Comparison of ENCODE assay signal across 9 cellular contexts in the genomic region with DNA sequence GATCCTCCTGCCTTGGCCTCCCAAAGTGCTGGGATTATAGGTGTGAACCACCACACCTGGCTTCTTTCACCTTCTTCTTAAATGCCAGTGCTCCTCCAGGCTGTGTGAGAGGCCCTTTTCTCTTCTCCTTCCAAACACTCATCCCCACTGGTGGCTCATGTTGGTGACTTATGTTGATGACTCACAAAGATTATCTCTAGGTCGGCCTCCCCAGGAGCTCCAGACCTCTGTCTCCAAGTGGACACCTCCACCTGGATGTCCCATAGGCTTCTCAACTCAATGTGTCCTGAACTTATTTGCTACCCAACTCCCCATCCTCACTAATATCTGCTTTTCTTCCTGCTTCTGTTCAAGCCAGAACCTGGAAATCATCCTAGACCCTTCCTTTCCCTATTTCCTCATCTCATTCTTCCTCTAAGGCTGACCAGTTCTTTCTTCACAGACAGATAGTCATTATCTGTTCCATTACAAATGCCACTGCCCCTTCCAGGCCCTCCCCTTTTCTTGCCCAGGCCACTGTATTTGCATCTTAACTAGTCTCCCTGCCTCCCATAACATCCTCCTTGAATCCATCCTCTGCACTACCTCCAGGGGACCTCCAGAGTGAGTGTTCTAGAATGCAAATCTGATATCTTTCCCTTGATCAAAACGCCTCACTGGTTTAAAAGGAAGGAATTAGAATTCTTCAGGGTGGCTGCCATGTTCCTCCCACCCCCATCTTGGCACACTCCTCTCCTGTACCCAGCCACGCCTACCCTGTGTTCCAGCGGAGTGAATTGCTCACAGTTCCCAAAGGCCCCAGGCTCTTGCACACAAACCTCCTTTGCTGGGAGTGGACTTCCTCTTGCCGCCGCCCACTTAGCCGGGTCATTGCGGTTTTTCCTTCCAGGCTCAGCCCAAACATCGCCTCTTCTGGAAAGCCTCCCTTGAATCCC. TPM values are rescaled to one million over a fixed set of nuclear protein-coding genes. Genes with fewer than 3 reads are reported as not detected.
DNase-seq lines count a peak whose midpoint lies in the region; ATAC-seq and TF ChIP-seq lines count a peak whose summit lies in the region.
"Had no signal": no experiment of that assay in that cellular context is flagged by ENCODE, and none has a peak within 500 bp of the region (broad histone marks: within the 10 kb centered on the region; RNA-seq: fewer than 3 reads in every experiment).

No MANE protein-coding gene starts in this region.

- peaks cover 0 to under 1% of the 10 kb centered on the region in 2 donors for H3K9me3 Mint-ChIP-seq in natural killer cell

- peaks cover 4% of the 10 kb centered on the region for H3K36me3 Mint-ChIP-seq in natural killer cell

- H3K4me3 ChIP-seq in fibroblast of lung (replicated peaks in 1 of 4; ENCODE audit: control extremely low read depth in 1 of 4, insufficient read depth in 1 of 4, low read depth in 3 of 4, low read length in 4 of 4) (no peak overlapping the region), ovary (no peak overlapping the region)

- H3K27ac ChIP-seq in fibroblast of lung (ENCODE audit: insufficient read depth, low read length) (peak overlapping the region; percentile 73), ovary (no peak overlapping the region)

- H3K27me3 ChIP-seq in fibroblast of lung (ENCODE audit: control insufficient read depth, insufficient read depth, low read length) (no peaks in the 10 kb centered on the region), ovary (no peaks in the 10 kb centered on the region)

- intact Hi-C loops in ovary (cut with DNase I), result loop anchor here in 1 of 4 donors (10.0 kb wide), 1 partner anchor 53 kb away; no protein-coding TSS in a partner anchor
- intact Hi-C loops in natural killer cell (cut with micrococcal nuclease), result no loop called here

- DNase-seq in CMK (ENCODE audit: low read depth), result peak; percentile 7
- DNase-seq in RKO (ENCODE audit: low spot score), result peak; percentile 37
- peak; percentile 47 to 87 for DNase-seq in fibroblast of lung (ENCODE audit: low read depth in 2 of 2)
- peak in 3 of 5 donors; percentile 30 to 55 (median 40) for DNase-seq in ovary
- no peak for DNase-seq in NCI-H1694 treated with DMSO at 0.1 percent for 48 hours (lab: John Stamatoyannopoulos, UW)
- DNase-seq in OCI-M2 (lab: John Stamatoyannopoulos, UW; ENCODE audit: unreplicated experiment), result no peak
- DNase-seq in natural killer cell, result no peak
- DNase-seq in stimulated activated CD4-positive, alpha-beta T cell treated with anti-CD3 and anti-CD28 coated beads, Interleukin-2, amount 100 ng/mL, for 48 hours, result no peak

- no peak overlapping the region for H3K27ac Mint-ChIP-seq in natural killer cell

- H2AFZ ChIP-seq in fibroblast of lung (ENCODE audit: low read length), result peak overlapping the region; percentile 1

- H3K4me3 Mint-ChIP-seq in natural killer cell, result no peak overlapping the region
- H3K4me3 Mint-ChIP-seq: central memory CD8-positive, alpha-beta T cell had no signal

- TF ChIP-seq EP300 in ovary (IDR thresholded peaks at IDR 0.05), result no peak

- no peaks in the 10 kb centered on the region for H3K9me3 ChIP-seq in fibroblast of lung (ENCODE audit: control insufficient read depth, insufficient read depth, low read depth, low read length)
- H3K9me3 ChIP-seq in ovary, result peaks cover 0 to 3% of the 10 kb centered on the region in 2 donors

- no peaks in the 10 kb centered on the region for H4K20me1 ChIP-seq in fibroblast of lung (ENCODE audit: control insufficient read depth, extremely low read depth, insufficient read depth, low read length)

- peaks cover 0 to 21% of the 10 kb centered on the region in 2 donors for H3K27me3 Mint-ChIP-seq in natural killer cell (ENCODE audit: low read depth in 2 of 2)

- H3K79me2 ChIP-seq in fibroblast of lung (ENCODE audit: control insufficient read depth, insufficient read depth, low read length), result no peaks in the 10 kb centered on the region

- no peak for ATAC-seq in natural killer cell

- H3K36me3 ChIP-seq in fibroblast of lung (ENCODE audit: control insufficient read depth, insufficient read depth, low read length) (no peaks in the 10 kb centered on the region), ovary (no peaks in the 10 kb centered on the region)

- peak overlapping the region; percentile 25 for H3K9ac ChIP-seq in fibroblast of lung (ENCODE audit: insufficient read depth, low read length)

- H3K4me1 ChIP-seq in fibroblast of lung (ENCODE audit: control insufficient read depth, extremely low read depth, insufficient read depth, low read length) (peaks cover 35% of the 10 kb centered on the region), ovary (ENCODE audit: insufficient read depth) (peaks cover 6% of the 10 kb centered on the region)

- H3K4me2 ChIP-seq in fibroblast of lung (ENCODE audit: extremely low read depth, insufficient read depth, low read length), result peak overlapping the region; percentile 39

- no peak for TF ChIP-seq CTCF in fibroblast of lung (conservative IDR thresholded peaks at IDR 0.05 in 1 of 2, IDR thresholded peaks at IDR 0.05 in 1 of 2; ENCODE audit: low read depth in 1 of 2, low read length in 2 of 2)
- TF ChIP-seq CTCF in ovary (IDR thresholded peaks at IDR 0.05), result no peak
- TF ChIP-seq CTCF in natural killer cell (IDR thresholded peaks at IDR 0.05), result no peak

- no peak for TF ChIP-seq POLR2A in ovary (IDR thresholded peaks at IDR 0.05)

- peaks cover 12 to 21% of the 10 kb centered on the region in 2 donors for H3K4me1 Mint-ChIP-seq in natural killer cell

- 54 to 64% (median 59%) methylated on average over 9 of the region's 9 CpGs for WGBS in ovary, 3 donors

RNA-seq across cellular contexts. Expression of gene FBXO47, which starts 34.8 kb away (rescaled TPM):
- total RNA-seq in fibroblast of lung (under 0.01 and 0.17 TPM in 2 replicates), ovary (not detected), natural killer cell (not detected)
- polyA plus RNA-seq in fibroblast of lung (0.05 TPM in 1 of 2 replicates, not detected in the other), ovary (not detected)
- not detected in 2 replicates for polyA plus RNA-seq in fibroblast of lung (2012)
- polyA minus RNA-seq in fibroblast of lung (ENCODE audit: low replicate concordance), result not detected in 2 replicates

Comparison
In these comparisons a context has a peak if more than half of its experiments do, and no peak if none do; other contexts are left out.
1. DNase-seq: peak in CMK (single experiment), RKO (single experiment), fibroblast of lung (2 of 2) and ovary (3 of 5); none in NCI-H1694 treated with DMSO at 0.1 percent for 48 hours (single experiment), OCI-M2 (single experiment), natural killer cell (single experiment) and stimulated activated CD4-positive, alpha-beta T cell treated with anti-CD3 and anti-CD28 coated beads, Interleukin-2, amount 100 ng/mL, for 48 hours (0 of 2).